ENCODE assay signal across 1 cellular context in the genomic region with DNA sequence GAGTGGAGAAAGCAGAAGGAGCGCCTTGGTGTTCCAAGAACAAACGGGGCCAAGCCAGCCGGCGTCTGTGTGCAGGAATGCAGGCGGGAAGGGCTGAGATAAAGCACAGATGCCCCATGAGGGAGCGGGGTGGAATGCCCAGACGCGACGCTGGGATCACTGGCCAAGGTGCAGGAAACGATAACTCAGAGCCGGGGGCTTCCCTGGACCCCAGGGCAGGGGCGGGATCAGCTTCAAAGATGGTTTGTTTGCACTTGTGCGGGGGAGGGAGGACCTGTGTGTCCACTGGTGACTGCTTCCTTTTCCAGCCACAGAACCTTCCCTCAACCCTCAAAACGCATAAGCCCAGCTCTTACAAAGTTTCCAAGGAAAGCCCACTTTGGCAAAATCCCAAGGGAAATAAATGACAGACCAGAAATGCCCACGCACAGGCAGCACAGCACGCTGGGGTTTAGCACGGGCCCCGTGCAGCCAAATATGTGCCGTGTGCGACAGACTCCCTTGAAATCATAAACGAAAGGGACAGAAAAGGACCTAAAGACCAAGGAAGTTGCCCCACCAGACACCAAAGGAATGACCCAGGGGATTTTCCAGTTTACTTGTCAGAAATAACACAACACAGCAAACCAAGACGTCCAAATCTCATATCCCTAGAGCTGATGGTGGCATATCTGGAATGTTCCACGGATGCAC.
A peak's percentile ranks its signal among the peaks of the same experiment; 100 is the strongest.
TF ChIP-seq lines count a peak whose summit lies in the region.

No MANE protein-coding gene starts in this region.

TF ChIP-seq in HepG2, 621 proteins besides CTCF, POLR2A, EP300 and RAD21 (continued from another document and continues in another):
- no peak for TF ChIP-seq ZNF17 (CRISPR knock-in tag; IDR thresholded peaks at IDR 0.05)
- no peak for TF ChIP-seq ZNF282 (IDR thresholded peaks at IDR 0.05; ENCODE audit: partially characterized antibody)
- TF ChIP-seq, protein P1, sequence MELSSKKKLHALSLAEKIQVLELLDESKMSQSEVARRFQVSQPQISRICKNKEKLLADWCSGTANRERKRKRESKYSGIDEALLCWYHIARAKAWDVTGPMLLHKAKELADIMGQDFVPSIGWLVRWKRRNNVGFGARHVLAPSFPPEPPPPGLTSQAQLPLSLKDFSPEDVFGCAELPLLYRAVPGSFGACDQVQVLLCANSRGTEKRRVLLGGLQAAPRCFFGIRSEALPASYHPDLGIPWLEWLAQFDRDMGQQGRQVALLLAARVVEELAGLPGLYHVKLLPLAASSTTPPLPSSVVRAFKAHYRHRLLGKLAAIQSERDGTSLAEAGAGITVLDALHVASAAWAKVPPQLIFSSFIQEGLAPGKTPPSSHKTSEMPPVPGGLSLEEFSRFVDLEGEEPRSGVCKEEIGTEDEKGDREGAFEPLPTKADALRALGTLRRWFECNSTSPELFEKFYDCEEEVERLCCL (CRISPR knock-in tag; IDR thresholded peaks at IDR 0.05; ENCODE audit: borderline replicate concordance) = no peak
- TF ChIP-seq HNRNPK (IDR thresholded peaks at IDR 0.05; ENCODE audit: low read depth, low read length, poor library complexity, severe bottlenecking) = no peak
- TF ChIP-seq HOXA3 (CRISPR knock-in tag; IDR thresholded peaks at IDR 0.05) = peak; percentile 90
- no peak for TF ChIP-seq ZNF83 (CRISPR knock-in tag; IDR thresholded peaks at IDR 0.05; ENCODE audit: borderline replicate concordance)
- no peak for TF ChIP-seq ZNF354B (CRISPR knock-in tag; IDR thresholded peaks at IDR 0.05)
- TF ChIP-seq DNMT3B (CRISPR knock-in tag; conservative IDR thresholded peaks at IDR 0.05) = no peak
- 0 out of 2 replicates have a peak, but pooled peaks have one; percentile 23 for TF ChIP-seq SMAD3 (CRISPR knock-in tag; IDR thresholded peaks at IDR 0.05)
- TF ChIP-seq MAFF (IDR thresholded peaks at IDR 0.05; ENCODE audit: low read depth, low read length) = no peak
- TF ChIP-seq, protein P2, sequence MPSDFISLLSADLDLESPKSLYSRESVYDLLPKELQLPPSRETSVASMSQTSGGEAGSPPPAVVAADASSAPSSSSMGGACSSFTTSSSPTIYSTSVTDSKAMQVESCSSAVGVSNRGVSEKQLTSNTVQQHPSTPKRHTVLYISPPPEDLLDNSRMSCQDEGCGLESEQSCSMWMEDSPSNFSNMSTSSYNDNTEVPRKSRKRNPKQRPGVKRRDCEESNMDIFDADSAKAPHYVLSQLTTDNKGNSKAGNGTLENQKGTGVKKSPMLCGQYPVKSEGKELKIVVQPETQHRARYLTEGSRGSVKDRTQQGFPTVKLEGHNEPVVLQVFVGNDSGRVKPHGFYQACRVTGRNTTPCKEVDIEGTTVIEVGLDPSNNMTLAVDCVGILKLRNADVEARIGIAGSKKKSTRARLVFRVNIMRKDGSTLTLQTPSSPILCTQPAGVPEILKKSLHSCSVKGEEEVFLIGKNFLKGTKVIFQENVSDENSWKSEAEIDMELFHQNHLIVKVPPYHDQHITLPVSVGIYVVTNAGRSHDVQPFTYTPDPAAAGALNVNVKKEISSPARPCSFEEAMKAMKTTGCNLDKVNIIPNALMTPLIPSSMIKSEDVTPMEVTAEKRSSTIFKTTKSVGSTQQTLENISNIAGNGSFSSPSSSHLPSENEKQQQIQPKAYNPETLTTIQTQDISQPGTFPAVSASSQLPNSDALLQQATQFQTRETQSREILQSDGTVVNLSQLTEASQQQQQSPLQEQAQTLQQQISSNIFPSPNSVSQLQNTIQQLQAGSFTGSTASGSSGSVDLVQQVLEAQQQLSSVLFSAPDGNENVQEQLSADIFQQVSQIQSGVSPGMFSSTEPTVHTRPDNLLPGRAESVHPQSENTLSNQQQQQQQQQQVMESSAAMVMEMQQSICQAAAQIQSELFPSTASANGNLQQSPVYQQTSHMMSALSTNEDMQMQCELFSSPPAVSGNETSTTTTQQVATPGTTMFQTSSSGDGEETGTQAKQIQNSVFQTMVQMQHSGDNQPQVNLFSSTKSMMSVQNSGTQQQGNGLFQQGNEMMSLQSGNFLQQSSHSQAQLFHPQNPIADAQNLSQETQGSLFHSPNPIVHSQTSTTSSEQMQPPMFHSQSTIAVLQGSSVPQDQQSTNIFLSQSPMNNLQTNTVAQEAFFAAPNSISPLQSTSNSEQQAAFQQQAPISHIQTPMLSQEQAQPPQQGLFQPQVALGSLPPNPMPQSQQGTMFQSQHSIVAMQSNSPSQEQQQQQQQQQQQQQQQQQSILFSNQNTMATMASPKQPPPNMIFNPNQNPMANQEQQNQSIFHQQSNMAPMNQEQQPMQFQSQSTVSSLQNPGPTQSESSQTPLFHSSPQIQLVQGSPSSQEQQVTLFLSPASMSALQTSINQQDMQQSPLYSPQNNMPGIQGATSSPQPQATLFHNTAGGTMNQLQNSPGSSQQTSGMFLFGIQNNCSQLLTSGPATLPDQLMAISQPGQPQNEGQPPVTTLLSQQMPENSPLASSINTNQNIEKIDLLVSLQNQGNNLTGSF (CRISPR knock-in tag; IDR thresholded peaks at IDR 0.05) = no peak
- peak; percentile 96 for TF ChIP-seq TEAD3 (CRISPR knock-in tag; optimal IDR thresholded peaks at IDR 0.05; ENCODE audit: borderline replicate concordance)
- peak; percentile 63; the same call in 1 of the 2 replicates for TF ChIP-seq MEF2D (CRISPR knock-in tag; IDR thresholded peaks at IDR 0.05)
- TF ChIP-seq ZKSCAN5 (CRISPR knock-in tag; IDR thresholded peaks at IDR 0.05) = no peak
- no peak for TF ChIP-seq ATM (IDR thresholded peaks at IDR 0.05; ENCODE audit: borderline replicate concordance)
- TF ChIP-seq RXRA (CRISPR knock-in tag; IDR thresholded peaks at IDR 0.05) = peak; percentile 80; the same call in 1 of the 2 replicates
- no peak for TF ChIP-seq ATAD3A (CRISPR knock-in tag; IDR thresholded peaks at IDR 0.05)
- TF ChIP-seq MXD4 (CRISPR knock-in tag; IDR thresholded peaks at IDR 0.05) = no peak
- TF ChIP-seq FOSL2 (CRISPR knock-in tag; IDR thresholded peaks at IDR 0.05) = peak; percentile 73
- TF ChIP-seq, protein P3, sequence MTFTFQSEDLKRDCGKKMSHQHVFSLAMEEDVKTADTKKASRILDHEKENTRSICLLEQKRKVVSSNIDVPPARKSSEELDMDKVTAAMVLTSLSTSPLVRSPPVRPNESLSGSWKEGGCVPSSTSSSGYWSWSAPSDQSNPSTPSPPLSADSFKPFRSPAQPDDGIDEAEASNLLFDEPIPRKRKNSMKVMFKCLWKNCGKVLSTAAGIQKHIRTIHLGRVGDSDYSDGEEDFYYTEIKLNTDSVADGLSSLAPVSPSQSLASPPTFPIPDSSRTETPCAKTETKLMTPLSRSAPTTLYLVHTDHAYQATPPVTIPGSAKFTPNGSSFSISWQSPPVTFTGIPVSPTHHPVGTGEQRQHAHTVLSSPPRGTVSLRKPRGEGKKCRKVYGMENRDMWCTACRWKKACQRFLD (CRISPR knock-in tag; IDR thresholded peaks at IDR 0.05; ENCODE audit: borderline replicate concordance) = 0 out of 2 replicates have a peak, but pooled peaks have one; percentile 53
- no peak for TF ChIP-seq YEATS2 (CRISPR knock-in tag; IDR thresholded peaks at IDR 0.05; ENCODE audit: borderline replicate concordance)
- no peak for TF ChIP-seq ZBTB21 (CRISPR knock-in tag; IDR thresholded peaks at IDR 0.05)
- no peak for TF ChIP-seq MAFK (conservative IDR thresholded peaks at IDR 0.05 in 1 of 2, IDR thresholded peaks at IDR 0.05 in 1 of 2; ENCODE audit: low read length in 2 of 2)
- no peak for TF ChIP-seq ZNF496 (CRISPR knock-in tag; IDR thresholded peaks at IDR 0.05; ENCODE audit: insufficient replicate concordance)
- no peak; the same call in 1 of the 2 replicates for TF ChIP-seq SMAD1 (CRISPR knock-in tag; IDR thresholded peaks at IDR 0.05; ENCODE audit: borderline replicate concordance, low read depth)
- no peak for TF ChIP-seq MBD4 (IDR thresholded peaks at IDR 0.05; ENCODE audit: borderline replicate concordance, low read length)
- TF ChIP-seq KMT2A (CRISPR knock-in tag; IDR thresholded peaks at IDR 0.05) = peak; percentile 75
- TF ChIP-seq ZNF781 (CRISPR knock-in tag; IDR thresholded peaks at IDR 0.05; ENCODE audit: borderline replicate concordance, not compliant biosample characterization) = no peak
- TF ChIP-seq BCLAF1 (IDR thresholded peaks at IDR 0.05) = no peak
- no peak for TF ChIP-seq TBX3 (IDR thresholded peaks at IDR 0.05; ENCODE audit: borderline replicate concordance)
- TF ChIP-seq PHB2 (IDR thresholded peaks at IDR 0.05; ENCODE audit: partially characterized antibody) = no peak
- no peak for TF ChIP-seq FOXO4 (CRISPR knock-in tag; conservative IDR thresholded peaks at IDR 0.05)
- TF ChIP-seq, protein P4, sequence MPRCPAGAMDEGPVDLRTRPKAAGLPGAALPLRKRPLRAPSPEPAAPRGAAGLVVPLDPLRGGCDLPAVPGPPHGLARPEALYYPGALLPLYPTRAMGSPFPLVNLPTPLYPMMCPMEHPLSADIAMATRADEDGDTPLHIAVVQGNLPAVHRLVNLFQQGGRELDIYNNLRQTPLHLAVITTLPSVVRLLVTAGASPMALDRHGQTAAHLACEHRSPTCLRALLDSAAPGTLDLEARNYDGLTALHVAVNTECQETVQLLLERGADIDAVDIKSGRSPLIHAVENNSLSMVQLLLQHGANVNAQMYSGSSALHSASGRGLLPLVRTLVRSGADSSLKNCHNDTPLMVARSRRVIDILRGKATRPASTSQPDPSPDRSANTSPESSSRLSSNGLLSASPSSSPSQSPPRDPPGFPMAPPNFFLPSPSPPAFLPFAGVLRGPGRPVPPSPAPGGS (CRISPR knock-in tag; IDR thresholded peaks at IDR 0.05) = peak; percentile 76
- TF ChIP-seq ZNF574 (CRISPR knock-in tag; IDR thresholded peaks at IDR 0.05) = peak; percentile 82
- TF ChIP-seq ZBTB1 (CRISPR knock-in tag; IDR thresholded peaks at IDR 0.05; ENCODE audit: borderline replicate concordance) = no peak
- peak; percentile 20; the same call in 1 of the 2 replicates for TF ChIP-seq KDM3A (CRISPR knock-in tag; IDR thresholded peaks at IDR 0.05; ENCODE audit: low read depth)
- TF ChIP-seq ZNF510 (CRISPR knock-in tag; IDR thresholded peaks at IDR 0.05; ENCODE audit: low read depth) = 0 out of 2 replicates have a peak, but pooled peaks have one; percentile 53
- TF ChIP-seq ZNF34 (CRISPR knock-in tag; IDR thresholded peaks at IDR 0.05; ENCODE audit: borderline replicate concordance) = no peak
- peak; percentile 83 for TF ChIP-seq FOXO1 (CRISPR knock-in tag; IDR thresholded peaks at IDR 0.05)
- TF ChIP-seq, protein P5, sequence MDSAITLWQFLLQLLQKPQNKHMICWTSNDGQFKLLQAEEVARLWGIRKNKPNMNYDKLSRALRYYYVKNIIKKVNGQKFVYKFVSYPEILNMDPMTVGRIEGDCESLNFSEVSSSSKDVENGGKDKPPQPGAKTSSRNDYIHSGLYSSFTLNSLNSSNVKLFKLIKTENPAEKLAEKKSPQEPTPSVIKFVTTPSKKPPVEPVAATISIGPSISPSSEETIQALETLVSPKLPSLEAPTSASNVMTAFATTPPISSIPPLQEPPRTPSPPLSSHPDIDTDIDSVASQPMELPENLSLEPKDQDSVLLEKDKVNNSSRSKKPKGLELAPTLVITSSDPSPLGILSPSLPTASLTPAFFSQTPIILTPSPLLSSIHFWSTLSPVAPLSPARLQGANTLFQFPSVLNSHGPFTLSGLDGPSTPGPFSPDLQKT (CRISPR knock-in tag; IDR thresholded peaks at IDR 0.05; ENCODE audit: borderline replicate concordance) = no peak
